11 cellular contexts compared by ENCODE assay signal in the genomic region with DNA sequence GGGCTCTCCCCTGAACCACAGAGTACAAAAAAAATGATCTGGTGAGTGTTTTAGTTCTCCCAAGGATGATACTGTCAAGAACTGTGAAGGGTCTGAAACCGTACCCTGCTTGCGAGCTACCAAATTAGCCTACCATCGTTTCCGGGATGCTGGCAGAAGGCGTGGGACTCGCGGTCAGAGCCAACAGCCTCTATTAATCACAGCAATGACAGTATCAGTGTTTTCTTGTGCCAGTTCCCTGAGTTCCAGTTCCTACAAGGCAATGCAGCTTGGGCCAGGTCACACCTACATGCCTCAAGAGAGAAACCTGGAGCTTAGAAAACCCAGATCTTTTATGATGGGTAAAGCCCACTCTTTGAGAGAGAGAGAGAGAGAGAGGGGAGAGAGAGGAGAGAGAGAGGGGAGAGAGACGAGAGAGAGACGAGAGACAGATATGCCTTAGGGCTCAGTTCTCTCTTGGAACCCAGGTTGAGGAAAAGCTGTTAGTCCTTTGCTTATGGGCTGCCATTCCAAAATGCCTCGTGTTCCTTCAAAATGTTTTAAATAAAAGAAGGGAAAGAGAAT.
A peak's percentile ranks its signal among the peaks of the same experiment; 100 is the strongest.
DNase-seq lines count a peak whose midpoint lies in the region; ATAC-seq and TF ChIP-seq lines count a peak whose summit lies in the region.
"Had no signal": no experiment of that assay in that cellular context is flagged by ENCODE, and none has a peak within 500 bp of the region (broad histone marks: within the 10 kb centered on the region; RNA-seq: fewer than 3 reads in every experiment).

No MANE protein-coding gene starts in this region.

- H3K4me3 ChIP-seq in brain microvascular endothelial cell (ENCODE audit: low read depth, low read length) = no peak overlapping the region

- no peaks in the 10 kb centered on the region for H3K27me3 Mint-ChIP-seq in stimulated activated naive CD8-positive, alpha-beta T cell treated with anti-CD3 and anti-CD28 coated beads, Interleukin-15, Interleukin-2, amounts not matched to agents 100 ng/mL and 50 ng/mL, for 24 hours
- no peaks in the 10 kb centered on the region for H3K27me3 Mint-ChIP-seq in activated CD4-positive, alpha-beta memory T cell treated with anti-CD3 and anti-CD28 coated beads for 36 hours
- H3K27me3 Mint-ChIP-seq: progenitor cell of endocrine pancreas had no signal

- H3K27me3 ChIP-seq in brain microvascular endothelial cell (replicated peaks) = no peaks in the 10 kb centered on the region

- peak overlapping the region; percentile 76 for H3K27ac Mint-ChIP-seq in stimulated activated naive CD8-positive, alpha-beta T cell treated with anti-CD3 and anti-CD28 coated beads, Interleukin-15, Interleukin-2, amounts not matched to agents 100 ng/mL and 50 ng/mL, for 24 hours
- peak overlapping the region; percentile 21 for H3K27ac Mint-ChIP-seq in activated CD4-positive, alpha-beta memory T cell treated with anti-CD3 and anti-CD28 coated beads for 36 hours
- H3K27ac Mint-ChIP-seq: progenitor cell of endocrine pancreas had no signal

- H3K4me1 Mint-ChIP-seq in stimulated activated naive CD8-positive, alpha-beta T cell treated with anti-CD3 and anti-CD28 coated beads, Interleukin-15, Interleukin-2, amounts not matched to agents 100 ng/mL and 50 ng/mL, for 24 hours (ENCODE audit: low read depth) = peaks cover 67% of the 10 kb centered on the region
- peaks cover 49% of the 10 kb centered on the region for H3K4me1 Mint-ChIP-seq in activated CD4-positive, alpha-beta memory T cell treated with anti-CD3 and anti-CD28 coated beads for 36 hours (ENCODE audit: low read depth)

- H3K9me3 Mint-ChIP-seq in stimulated activated naive CD8-positive, alpha-beta T cell treated with anti-CD3 and anti-CD28 coated beads, Interleukin-15, Interleukin-2, amounts not matched to agents 100 ng/mL and 50 ng/mL, for 24 hours = peaks cover 3% of the 10 kb centered on the region
- no peaks in the 10 kb centered on the region for H3K9me3 Mint-ChIP-seq in activated CD4-positive, alpha-beta memory T cell treated with anti-CD3 and anti-CD28 coated beads for 36 hours

- POLR2A ChIA-PET in activated CD4-positive, alpha-beta memory T cell treated with anti-CD3 and anti-CD28 coated beads for 36 hours (lab: Charles Lee) = no interaction called here

- intact Hi-C loops in activated CD4-positive, alpha-beta memory T cell treated with anti-CD3 and anti-CD28 coated beads for 36 hours (cut with micrococcal nuclease) = loop anchor here (1.0 to 10.0 kb wide), 4 partner anchors 53 to 383 kb away; a partner anchor contains a TSS

- peak overlapping the region; percentile 48 for H3K4me3 Mint-ChIP-seq in stimulated activated naive CD8-positive, alpha-beta T cell treated with anti-CD3 and anti-CD28 coated beads, Interleukin-15, Interleukin-2, amounts not matched to agents 100 ng/mL and 50 ng/mL, for 24 hours
- H3K4me3 Mint-ChIP-seq in activated CD4-positive, alpha-beta memory T cell treated with anti-CD3 and anti-CD28 coated beads for 36 hours = no peak overlapping the region

- no peak for TF ChIP-seq CTCF in brain microvascular endothelial cell (IDR thresholded peaks at IDR 0.05; ENCODE audit: low read depth, low read length, missing control alignments)

- peaks cover 4% of the 10 kb centered on the region for H3K36me3 ChIP-seq in brain microvascular endothelial cell (replicated peaks)

- ATAC-seq in stimulated activated naive CD8-positive, alpha-beta T cell treated with anti-CD3 and anti-CD28 coated beads, Interleukin-15, Interleukin-2, amounts not matched to agents 100 U/mL and 50 U/mL, for 24 hours = no peak
- no peak for ATAC-seq in GM19467 (IDR thresholded peaks at IDR 0.05; ENCODE audit: unreplicated experiment)
- ATAC-seq: Panc1 had no signal

- in situ Hi-C loops in brain microvascular endothelial cell (cut with HindIII; ENCODE audit: low pct_ligation_motif_present, low sequenced_read_pairs) = no loop called here

- no peak overlapping the region for H3K27ac ChIP-seq in brain microvascular endothelial cell

- CTCF ChIA-PET in activated CD4-positive, alpha-beta memory T cell treated with anti-CD3 and anti-CD28 coated beads for 36 hours (lab: Charles Lee) = interaction anchor here (0.7 to 1.1 kb wide), 2 partner anchors 14 to 443 kb away, joined by 3 to 4 read pairs; a partner anchor contains a TSS

- H3K36me3 Mint-ChIP-seq in stimulated activated naive CD8-positive, alpha-beta T cell treated with anti-CD3 and anti-CD28 coated beads, Interleukin-15, Interleukin-2, amounts not matched to agents 100 ng/mL and 50 ng/mL, for 24 hours (ENCODE audit: low read depth) = no peaks in the 10 kb centered on the region
- peaks cover 4% of the 10 kb centered on the region for H3K36me3 Mint-ChIP-seq in activated CD4-positive, alpha-beta memory T cell treated with anti-CD3 and anti-CD28 coated beads for 36 hours

- no peak for DNase-seq in stimulated activated naive CD8-positive, alpha-beta T cell treated with anti-CD3 and anti-CD28 coated beads, Interleukin-15, Interleukin-2, amounts not matched to agents 100 U/mL and 50 U/mL, for 24 hours
- DNase-seq in activated CD4-positive, alpha-beta memory T cell treated with anti-CD3 and anti-CD28 coated beads for 36 hours = no peak
- peak; percentile 77 for DNase-seq in left kidney (ENCODE audit: low read depth, low spot score)
- DNase-seq in NCI-H2081 treated with DMSO at 0.1 percent for 48 hours (lab: John Stamatoyannopoulos, UW) = no peak
- no peak for DNase-seq in NCI-H748 (lab: John Stamatoyannopoulos, UW; ENCODE audit: unreplicated experiment)
- no peak for DNase-seq in brain microvascular endothelial cell
- DNase-seq: head of caudate nucleus had no signal
